8 cellular contexts compared by ENCODE assay signal in the genomic region with DNA sequence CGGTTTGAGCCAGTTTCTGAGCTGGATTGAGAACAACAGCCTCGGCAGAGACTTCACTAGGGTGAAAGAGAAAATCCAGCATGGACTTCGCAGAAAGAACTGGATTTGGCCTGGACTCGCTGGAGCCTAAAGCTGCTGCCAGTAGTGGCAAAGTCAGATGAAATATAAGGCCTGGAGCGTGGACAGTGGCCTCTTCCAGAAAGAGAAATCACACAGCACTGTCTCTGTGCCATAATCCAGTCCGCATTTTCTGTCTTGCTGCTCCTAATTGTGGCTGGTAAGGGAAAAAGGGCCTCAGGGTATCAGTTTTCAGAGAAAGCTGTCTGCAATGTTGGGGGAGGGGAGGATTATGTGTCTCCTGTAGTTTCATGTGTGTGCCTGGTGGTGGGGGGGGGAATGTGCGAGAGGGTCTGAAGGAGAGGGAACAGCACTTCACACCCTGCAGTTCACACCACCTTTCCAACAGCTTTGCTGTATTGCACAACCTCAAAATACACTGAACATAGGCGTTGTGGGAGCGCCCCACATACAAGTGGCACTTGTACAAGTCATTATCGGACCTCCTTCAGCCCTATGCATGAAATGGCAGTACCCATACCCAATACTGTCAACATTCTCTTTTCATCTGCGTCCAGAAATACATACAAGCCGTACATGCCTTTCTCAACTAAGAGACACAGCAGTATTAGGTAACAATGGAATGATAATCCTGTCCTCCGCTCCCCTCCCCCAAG.
DNase-seq lines count a peak whose midpoint lies in the region; ATAC-seq and TF ChIP-seq lines count a peak whose summit lies in the region.

No MANE protein-coding gene starts in this region.

- POLR2A ChIA-PET in HEK293T (lab: Yijun Ruan, JAX): interaction anchor here (0.7 to 2.6 kb wide), 9 partner anchors 10 to 247 kb away, joined by 3 to 21 read pairs (median 3); a partner anchor contains a TSS

- ATAC-seq in right cardiac atrium: peak; percentile 87

- DNase-seq in EH (ENCODE audit: low read depth): peak; percentile 100
- peak; percentile 82 for DNase-seq in HEK293T (ENCODE audit: extremely low spot score)
- DNase-seq in NCI-H1105 (lab: John Stamatoyannopoulos, UW): peak; percentile 55
- DNase-seq in T-helper 1 cell: peak; percentile 61 to 93 (median 72)
- peak in 1 of 3 donors; percentile 92 for DNase-seq in right cardiac atrium
- DNase-seq in pulmonary artery endothelial cell (ENCODE audit: low read depth, low spot score): peak; percentile 97

- H3K4me1 ChIP-seq in right cardiac atrium (ENCODE audit: control insufficient read depth, insufficient read depth, low read length) (peaks cover 9% of the 10 kb centered on the region), urinary bladder (ENCODE audit: insufficient read depth) (no peaks in the 10 kb centered on the region)

- H3K27me3 ChIP-seq in right cardiac atrium (ENCODE audit: control insufficient read depth, insufficient read depth): no peaks in the 10 kb centered on the region

- no peaks in the 10 kb centered on the region for H3K36me3 ChIP-seq in urinary bladder (ENCODE audit: insufficient read depth)

- H3K27ac ChIP-seq in angular gyrus (ENCODE audit: low read depth, low read length): peak overlapping the region; percentile 93
- H3K27ac ChIP-seq in right cardiac atrium (ENCODE audit: low read length): peak overlapping the region; percentile 90
- peak overlapping the region; percentile 74 for H3K27ac ChIP-seq in urinary bladder (ENCODE audit: low read depth)

- CTCF ChIA-PET in HEK293T (lab: Yijun Ruan, JAX): interaction anchor here (0.6 to 0.8 kb wide), 2 partner anchors 108 to 145 kb away, joined by 3 to 4 read pairs; a partner anchor contains a TSS

- H3K4me3 ChIP-seq in right cardiac atrium (ENCODE audit: low read length) (no peak overlapping the region), urinary bladder (ENCODE audit: low read depth, low read length) (no peak overlapping the region)

- no peaks in the 10 kb centered on the region for H3K9me3 ChIP-seq in right cardiac atrium (ENCODE audit: control insufficient read depth, low read length)

- WGBS in right cardiac atrium: 18% methylated on average over 13 of the region's 13 CpGs
- WGBS in urinary bladder: 19% methylated on average over 13 of the region's 13 CpGs

- intact Hi-C loops in right cardiac atrium (cut with DNase I): loop anchor here in 3 of 4 donors (2.0 to 10.0 kb wide), 3 partner anchors 107 to 137 kb away; a partner anchor contains a TSS

TF ChIP-seq in HEK293T, 16 proteins besides CTCF, POLR2A, EP300 and RAD21:
- TF ChIP-seq TARDBP (IDR thresholded peaks at IDR 0.05) (peak; percentile 81; the same call in 1 of the 2 replicates), BHLHE40 (IDR thresholded peaks at IDR 0.05; ENCODE audit: borderline replicate concordance) (no peak), ZNF384 (IDR thresholded peaks at IDR 0.05) (no peak; the same call in 1 of the 2 replicates), CTBP1 (IDR thresholded peaks at IDR 0.05; ENCODE audit: borderline replicate concordance) (peak; percentile 77), SUZ12 (IDR thresholded peaks at IDR 0.05) (no peak), ELF4 (IDR thresholded peaks at IDR 0.05) (no peak), HDGF (IDR thresholded peaks at IDR 0.05; ENCODE audit: borderline replicate concordance) (no peak), L3MBTL2 (conservative IDR thresholded peaks at IDR 0.05) (peak; percentile 65), ARNT (IDR thresholded peaks at IDR 0.05) (0 out of 2 replicates have a peak, but pooled peaks have one; percentile 35), NFRKB (IDR thresholded peaks at IDR 0.05) (no peak), FOXA1 (IDR thresholded peaks at IDR 0.05) (no peak), FOXM1 (IDR thresholded peaks at IDR 0.05; ENCODE audit: borderline replicate concordance) (peak; percentile 99), FOXK2 (IDR thresholded peaks at IDR 0.05) (no peak), SP1 (IDR thresholded peaks at IDR 0.05) (no peak), LEF1 (IDR thresholded peaks at IDR 0.05; ENCODE audit: borderline replicate concordance) (peak; percentile 89; the same call in 1 of the 2 replicates)
- TF ChIP-seq, protein P1, sequence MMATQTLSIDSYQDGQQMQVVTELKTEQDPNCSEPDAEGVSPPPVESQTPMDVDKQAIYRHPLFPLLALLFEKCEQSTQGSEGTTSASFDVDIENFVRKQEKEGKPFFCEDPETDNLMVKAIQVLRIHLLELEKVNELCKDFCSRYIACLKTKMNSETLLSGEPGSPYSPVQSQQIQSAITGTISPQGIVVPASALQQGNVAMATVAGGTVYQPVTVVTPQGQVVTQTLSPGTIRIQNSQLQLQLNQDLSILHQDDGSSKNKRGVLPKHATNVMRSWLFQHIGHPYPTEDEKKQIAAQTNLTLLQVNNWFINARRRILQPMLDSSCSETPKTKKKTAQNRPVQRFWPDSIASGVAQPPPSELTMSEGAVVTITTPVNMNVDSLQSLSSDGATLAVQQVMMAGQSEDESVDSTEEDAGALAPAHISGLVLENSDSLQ (IDR thresholded peaks at IDR 0.05): peak; percentile 72
